In genomic region chr3:149539491-149539890, GRCh38 we compare ENCODE assay signal across 22 cellular contexts.
DNase-seq lines count a peak whose midpoint lies in the region; ATAC-seq and TF ChIP-seq lines count a peak whose summit lies in the region.
"Had no signal": no experiment of that assay in that cellular context is flagged by ENCODE, and none has a peak within 500 bp of the region (broad histone marks: within the 10 kb centered on the region; RNA-seq: fewer than 3 reads in every experiment).

No MANE protein-coding gene starts in this region.

- H3K9me3 ChIP-seq in skeletal muscle satellite cell (replicated peaks; ENCODE audit: low read length) (no peaks in the 10 kb centered on the region), spleen (no peaks in the 10 kb centered on the region)
- H3K9me3 ChIP-seq: mucosa of descending colon, ovary, tibial nerve had no signal

- H3K4me1 ChIP-seq in skeletal muscle satellite cell (ENCODE audit: control insufficient read depth, insufficient read depth, low read length) (peaks cover 86% of the 10 kb centered on the region), spleen (peaks cover 3 to 29% (median 15%) of the 10 kb centered on the region in 6 donors)

- H3K9me3 Mint-ChIP-seq in activated T-cell treated with anti-CD3 and anti-CD28 coated beads, Interleukin-2, amount 50 U/mL, for 4 hours: no peaks in the 10 kb centered on the region
- H3K9me3 Mint-ChIP-seq: activated naive CD4-positive, alpha-beta T cell treated with anti-CD3 and anti-CD28 coated beads, Interleukin-2, amount 50 U/mL, for 72 hours; CD14-positive monocyte; stimulated activated memory B cell treated with anti-CD40 and anti-IgM and Interleukin-4, amounts not matched to agents 10 μg/mL and 1 μg/mL and 100 μg/mL, for 72 hours had no signal

- WGBS in spleen, 5 donors: 81 to 100% (median 96%) methylated on average over 1 of the region's 1 CpG

- ATAC-seq in GM18519 (IDR thresholded peaks at IDR 0.05; ENCODE audit: low FRiP score, unreplicated experiment): no peak
- ATAC-seq in activated T-cell treated with anti-CD3 and anti-CD28 coated beads, Interleukin-2, amount 50 U/mL, for 4 hours: no peak
- ATAC-seq: activated naive CD4-positive, alpha-beta T cell treated with anti-CD3 and anti-CD28 coated beads, Interleukin-2, amount 50 U/mL, for 72 hours; HCT116; mucosa of descending colon; stimulated activated memory B cell treated with anti-CD40 and anti-IgM and Interleukin-4, amounts not matched to agents 10 μg/mL and 1 μg/mL and 100 μg/mL, for 72 hours had no signal

- H3K4me2 ChIP-seq in skeletal muscle satellite cell (ENCODE audit: low read length): peak overlapping the region; percentile 71

- no peak overlapping the region for H3K27ac ChIP-seq in spleen
- H3K27ac ChIP-seq: 22Rv1, ovary had no signal

- H3K36me3 Mint-ChIP-seq in activated T-cell treated with anti-CD3 and anti-CD28 coated beads, Interleukin-2, amount 50 U/mL, for 4 hours (ENCODE audit: insufficient read depth): no peaks in the 10 kb centered on the region
- H3K36me3 Mint-ChIP-seq: activated naive CD4-positive, alpha-beta T cell treated with anti-CD3 and anti-CD28 coated beads, Interleukin-2, amount 50 U/mL, for 72 hours; CD14-positive monocyte; stimulated activated memory B cell treated with anti-CD40 and anti-IgM and Interleukin-4, amounts not matched to agents 10 μg/mL and 1 μg/mL and 100 μg/mL, for 72 hours had no signal

- DNase-seq in DMS 273 (lab: John Stamatoyannopoulos, UW; ENCODE audit: unreplicated experiment) (peak; percentile 33), DMS 273 treated with DMSO at 0.1 percent for 48 hours (lab: John Stamatoyannopoulos, UW) (no peak), astrocyte of the hippocampus (ENCODE audit: low read depth, low spot score) (peak; percentile 36), kidney epithelial cell (ENCODE audit: low read depth) (no peak), spleen (no peak)
- no peak for DNase-seq in activated T-cell treated with anti-CD3 and anti-CD28 coated beads, Interleukin-2, amount 50 U/mL, for 4 hours
- DNase-seq: activated CD4-positive, alpha-beta T cell treated with anti-CD3 and anti-CD28 coated beads, Interleukin-2, amount 50 U/mL, for 48 hours; activated T-cell treated with anti-CD3 and anti-CD28 coated beads, Interleukin-2, amount 50 U/mL, for 48 hours; DND-41; hypothalamus; mucosa of descending colon; NK-92 treated with Interleukin-12 subunit alpha and Interleukin-12 subunit beta, amount 100 ng/mL, for 24 hours; ovary; RPMI8226 had no signal

- no peaks in the 10 kb centered on the region for H3K4me1 Mint-ChIP-seq in activated T-cell treated with anti-CD3 and anti-CD28 coated beads, Interleukin-2, amount 50 U/mL, for 4 hours (ENCODE audit: low read depth)
- H3K4me1 Mint-ChIP-seq: CD14-positive monocyte; stimulated activated memory B cell treated with anti-CD40 and anti-IgM and Interleukin-4, amounts not matched to agents 10 μg/mL and 1 μg/mL and 100 μg/mL, for 72 hours had no signal

- intact Hi-C loops in spleen (cut with DNase I; ENCODE audit: low total_unique reads): loop anchor here (10.0 kb wide), 1 partner anchor 115 kb away; the partner anchor contains the start of gene WWTR1

- H3K4me3 Mint-ChIP-seq in activated T-cell treated with anti-CD3 and anti-CD28 coated beads, Interleukin-2, amount 50 U/mL, for 4 hours: no peak overlapping the region
- H3K4me3 Mint-ChIP-seq: CD14-positive monocyte; stimulated activated memory B cell treated with anti-CD40 and anti-IgM and Interleukin-4, amounts not matched to agents 10 μg/mL and 1 μg/mL and 100 μg/mL, for 72 hours had no signal

- H3K9ac ChIP-seq in skeletal muscle satellite cell (ENCODE audit: low read depth, low read length): peak overlapping the region; percentile 13

- H3K36me3 ChIP-seq in kidney epithelial cell (ENCODE audit: control insufficient read depth, insufficient read depth, low read length) (no peaks in the 10 kb centered on the region), skeletal muscle satellite cell (ENCODE audit: insufficient read depth, low read length) (peaks cover 19% of the 10 kb centered on the region), spleen (peaks cover 0 to 11% (median 0%) of the 10 kb centered on the region in 6 donors)
- H3K36me3 ChIP-seq: ovary had no signal

- H3K27me3 Mint-ChIP-seq in activated T-cell treated with anti-CD3 and anti-CD28 coated beads, Interleukin-2, amount 50 U/mL, for 4 hours (ENCODE audit: low read depth): no peaks in the 10 kb centered on the region

- TF ChIP-seq CTCF in kidney epithelial cell (IDR thresholded peaks at IDR 0.05; ENCODE audit: insufficient read depth, low read length, poor library complexity, severe bottlenecking) (no peak), spleen (IDR thresholded peaks at IDR 0.05 in 8 of 11, conservative IDR thresholded peaks at IDR 0.05 in 3 of 11) (no peak)

- TF ChIP-seq POLR2A in spleen (IDR thresholded peaks at IDR 0.05): no peak

- H3K4me3 ChIP-seq in kidney epithelial cell (ENCODE audit: low read depth, low read length) (peak overlapping the region; percentile 45), skeletal muscle satellite cell (ENCODE audit: low read length) (no peak overlapping the region), spleen (no peak overlapping the region)
- H3K4me3 ChIP-seq: mucosa of descending colon, ovary, tibial nerve had no signal

- H3K27me3 ChIP-seq in kidney epithelial cell (ENCODE audit: control insufficient read depth, insufficient read depth, low read length) (no peaks in the 10 kb centered on the region), skeletal muscle satellite cell (ENCODE audit: control insufficient read depth, insufficient read depth, low read length) (no peaks in the 10 kb centered on the region), spleen (replicated peaks in 1 of 7) (no peaks in the 10 kb centered on the region)
- H3K27me3 ChIP-seq: ovary, tibial nerve had no signal

Comparison
In these comparisons a context has a peak if more than half of its experiments do, and no peak if none do; other contexts are left out.
1. DNase-seq: peak in DMS 273 (single experiment) and astrocyte of the hippocampus (single experiment); none in DMS 273 treated with DMSO at 0.1 percent for 48 hours (single experiment), kidney epithelial cell (single experiment), activated T-cell treated with anti-CD3 and anti-CD28 coated beads, Interleukin-2, amount 50 U/mL, for 4 hours (single experiment) and spleen (single experiment).